8 cellular contexts compared by ENCODE assay signal in genomic region chrX:9708923-9709553, GRCh38. TPM values are rescaled to one million over a fixed set of nuclear protein-coding genes. Genes with fewer than 3 reads are reported as not detected.
A peak's percentile ranks its signal among the peaks of the same experiment; 100 is the strongest.
DNase-seq lines count a peak whose midpoint lies in the region; ATAC-seq and TF ChIP-seq lines count a peak whose summit lies in the region.

No MANE protein-coding gene starts in this region.

- CTCF ChIA-PET in A673 (lab: Charles Lee): no interaction called here

- POLR2A ChIA-PET in A673 (lab: Charles Lee; ENCODE audit: low non-redundant PET): no interaction called here

- H3K9me3 ChIP-seq in A673 (ENCODE audit: low read depth, low read length, poor library complexity, severe bottlenecking): no peaks in the 10 kb centered on the region

- no peaks in the 10 kb centered on the region for H3K4me1 ChIP-seq in A673 (ENCODE audit: insufficient read depth, low read length, poor library complexity, severe bottlenecking)

- peaks cover 6% of the 10 kb centered on the region for H3K36me3 ChIP-seq in A673 (ENCODE audit: insufficient read depth, low read length, poor library complexity, severe bottlenecking)

- H3K27ac ChIP-seq in A673 (ENCODE audit: low read depth, low read length, poor library complexity, severe bottlenecking): no peak overlapping the region

- no peaks in the 10 kb centered on the region for H3K27me3 ChIP-seq in A673 (replicated peaks; ENCODE audit: insufficient read depth, low read depth, low read length, poor library complexity)

- peak; percentile 72 for ATAC-seq in GM18517 (IDR thresholded peaks at IDR 0.05; ENCODE audit: unreplicated experiment)
- peak; percentile 83 for ATAC-seq in HG03095 (IDR thresholded peaks at IDR 0.05; ENCODE audit: unreplicated experiment)

- H3K4me3 ChIP-seq in A673 (ENCODE audit: low read depth, low read length, poor library complexity, severe bottlenecking): no peak overlapping the region

- DNase-seq in A673 (ENCODE audit: low spot score): peak; percentile 75
- DNase-seq in NCI-H2227 (lab: John Stamatoyannopoulos, UW; ENCODE audit: unreplicated experiment): peak; percentile 88
- DNase-seq in activated CD4-positive, alpha-beta T cell treated with anti-CD3 and anti-CD28 coated beads for 24 hours (ENCODE audit: low read depth in 2 of 2): peak; percentile 55 to 71
- DNase-seq in cerebellar cortex (ENCODE audit: low spot score): peak; percentile 71
- DNase-seq in kidney tubule cell (ENCODE audit: low spot score): peak; percentile 71
- peak; percentile 75 for DNase-seq in stimulated activated CD4-positive, alpha-beta T cell treated with anti-CD3 and anti-CD28 coated beads, Interleukin-4, amount 100 ng/mL, for 1 hour

- intact Hi-C loops in A673 (cut with micrococcal nuclease; ENCODE audit: unreplicated experiment): loop anchor here (1.0 to 10.0 kb wide), 4 partner anchors 247 to 892 kb away; no protein-coding TSS in a partner anchor

- no TSS peak for BruUV-seq in A673 (replicated peaks; lab: Mats Ljungman, UMichigan)

- peak; percentile 88 for TF ChIP-seq CTCF in A673 (conservative IDR thresholded peaks at IDR 0.05; ENCODE audit: low read depth, low read length)

RNA-seq across cellular contexts. Expression of gene GPR143, which starts 56.6 kb away (rescaled TPM):
- total RNA-seq in A673 (2021): 0.50 and 1.2 TPM in 2 replicates
